ENCODE assay signal across 9 cellular contexts in the genomic region with DNA sequence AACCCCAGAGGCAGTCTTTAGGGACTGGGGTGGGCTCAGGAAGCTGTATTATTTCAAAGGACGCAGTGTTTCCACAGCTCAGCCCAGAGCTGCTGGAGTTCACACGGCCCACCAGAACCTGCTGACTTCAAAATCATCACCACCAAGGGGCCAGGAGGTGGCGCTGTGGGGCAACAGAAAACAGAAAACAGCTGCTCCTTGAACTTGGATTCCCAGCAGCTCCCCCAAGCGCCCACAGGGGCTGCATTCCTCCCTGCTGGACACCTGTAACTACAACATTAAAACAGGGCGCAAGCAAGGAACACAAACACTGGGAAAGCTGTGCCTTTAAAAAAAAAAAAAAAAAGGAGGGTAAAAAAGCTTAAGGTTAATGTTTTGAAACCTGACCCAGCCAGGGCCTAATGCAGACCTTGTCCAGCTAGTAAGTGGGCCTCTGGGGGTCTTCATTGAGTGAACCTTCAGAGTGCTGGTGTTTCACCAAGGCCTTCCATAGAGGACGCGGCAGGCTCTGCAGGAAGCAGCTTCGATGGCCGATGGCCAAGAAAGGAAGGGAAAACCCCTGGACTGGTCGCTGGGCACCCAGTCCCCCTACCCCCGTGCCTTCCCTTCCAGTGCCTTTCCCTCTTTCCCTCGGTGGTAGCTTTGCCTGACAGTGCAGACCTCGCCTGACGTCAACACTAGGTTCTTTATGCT. TPM values are rescaled to one million over a fixed set of nuclear protein-coding genes. Genes with fewer than 3 reads are reported as not detected.
DNase-seq lines count a peak whose midpoint lies in the region; ATAC-seq, FAIRE-seq and TF ChIP-seq lines count a peak whose summit lies in the region.
"Had no signal": no experiment of that assay in that cellular context is flagged by ENCODE, and none has a peak within 500 bp of the region (broad histone marks: within the 10 kb centered on the region; RNA-seq: fewer than 3 reads in every experiment).

No MANE protein-coding gene starts in this region.

- H3K36me3 ChIP-seq in colonic mucosa, result no peaks in the 10 kb centered on the region
- H3K36me3 ChIP-seq in HepG2 (replicated peaks in 1 of 2; ENCODE audit: control insufficient read depth in 1 of 2, insufficient read depth in 2 of 2, low read length in 2 of 2), result no peaks in the 10 kb centered on the region

- peak; percentile 98 for TF ChIP-seq RAD21 in HepG2 (CRISPR knock-in tag; IDR thresholded peaks at IDR 0.05)

- TF ChIP-seq CTCF in colonic mucosa (IDR thresholded peaks at IDR 0.05) (peak; percentile 78), HepG2 (CRISPR knock-in tag; IDR thresholded peaks at IDR 0.05) (peak; percentile 97)

- DNase-seq in DMS153 (lab: John Stamatoyannopoulos, UW) (peak; percentile 66), NCI-H524 treated with DMSO at 0.1 percent for 48 hours (lab: John Stamatoyannopoulos, UW) (peak; percentile 41), colonic mucosa (peak; percentile 88), HepG2 (ENCODE audit: low spot score) (peak; percentile 92)
- peak; percentile 70 to 76 for DNase-seq in activated CD4-positive, alpha-beta T cell treated with anti-CD3 and anti-CD28 coated beads for 4 hours
- peak; percentile 78 for DNase-seq in stimulated activated CD4-positive, alpha-beta T cell treated with anti-CD3 and anti-CD28 coated beads, Interleukin-4, amount 100 ng/mL, for 1 hour

- H3K9me3 ChIP-seq in colonic mucosa, result no peaks in the 10 kb centered on the region
- H3K9me3 ChIP-seq in HepG2 (ENCODE audit: low read length), result no peaks in the 10 kb centered on the region

- H3K27ac ChIP-seq in colonic mucosa (no peak overlapping the region), HepG2 (ENCODE audit: extremely low read length, insufficient read depth, low read length) (no peak overlapping the region)

- TF ChIP-seq EP300 in HepG2 (IDR thresholded peaks at IDR 0.05; ENCODE audit: low read depth in 2 of 2, low read length in 2 of 2), result 0 out of 4 replicates have a peak, but pooled peaks of 1 of the 2 experiments have one; percentile 23
- no peak for TF ChIP-seq EP300 in HepG2 (CRISPR knock-in tag; IDR thresholded peaks at IDR 0.05; ENCODE audit: borderline replicate concordance)

- H2AFZ ChIP-seq in HepG2 (ENCODE audit: low read length), result no peak overlapping the region

- TF ChIP-seq POLR2A in HepG2 (IDR thresholded peaks at IDR 0.05; ENCODE audit: insufficient read depth in 1 of 2, low read depth in 2 of 2, low read length in 2 of 2), result no peak

- POLR2A ChIA-PET in HepG2 (lab: Yijun Ruan, JAX), result interaction anchor here (0.9 to 2.1 kb wide), 5 partner anchors 38 to 262 kb away, joined by 3 to 11 read pairs (median 4); no protein-coding TSS in a partner anchor

- H3K4me1 ChIP-seq in colonic mucosa (peaks cover 5% of the 10 kb centered on the region), HepG2 (ENCODE audit: insufficient read depth, low read length) (peaks cover 11% of the 10 kb centered on the region)

- H4K20me1 ChIP-seq in HepG2 (ENCODE audit: insufficient read depth, low read length), result no peaks in the 10 kb centered on the region

- FAIRE-seq in HepG2 (lab: Jason Lieb, UNC), result peak; percentile 99
- FAIRE-seq: colon had no signal

- 8% methylated on average over 14 of the region's 14 CpGs for WGBS in HepG2 (ENCODE audit: low lambda C conversion rate)

- peak overlapping the region; percentile 42 for H3K4me2 ChIP-seq in HepG2 (ENCODE audit: low read depth, low read length)

- H3K27me3 ChIP-seq in colonic mucosa, result no peaks in the 10 kb centered on the region
- peaks cover 12 to 67% of the 10 kb centered on the region in 2 experiments; a peak in 3 of 5 replicates for H3K27me3 ChIP-seq in HepG2 (ENCODE audit: control insufficient read depth in 1 of 2, insufficient read depth in 2 of 2, low read length in 2 of 2)

- H3K4me3 ChIP-seq in colonic mucosa (no peak overlapping the region), HepG2 (replicated peaks in 1 of 3; ENCODE audit: insufficient read depth in 1 of 3, low read depth in 2 of 3, low read length in 3 of 3) (peak overlapping the region in 1 of 3 experiments; percentile 27; a peak in 2 of 6 replicates)

- intact Hi-C loops in colonic mucosa (cut with DNase I) (loop anchor here (2.0 to 10.0 kb wide), 4 partner anchors 41 to 232 kb away; no protein-coding TSS in a partner anchor), HepG2 (cut with micrococcal nuclease; ENCODE audit: unreplicated experiment) (loop anchor here (1.0 to 5.0 kb wide), 5 partner anchors 38 to 261 kb away; no protein-coding TSS in a partner anchor)

- peak; percentile 63 for ATAC-seq in HG03196 (IDR thresholded peaks at IDR 0.05; ENCODE audit: unreplicated experiment)
- peak; percentile 93 for ATAC-seq in HepG2
- ATAC-seq in HG02870 (IDR thresholded peaks at IDR 0.05; ENCODE audit: unreplicated experiment), result no peak

- in situ Hi-C loops in HepG2 (cut with HindIII; ENCODE audit: extremely low pct_ligation_motif_present, low pct_unique_long_range_greater_than_20kb), result loop anchor here (5.0 kb wide), 1 partner anchor 59 kb away; no protein-coding TSS in a partner anchor

- H3K9ac ChIP-seq in colonic mucosa (ENCODE audit: low read depth in 2 of 2, low read length in 2 of 2) (no peak overlapping the region), HepG2 (ENCODE audit: insufficient read depth, low read depth, low read length) (no peak overlapping the region)

- BruUV-seq in HepG2 (replicated peaks; lab: Mats Ljungman, UMichigan), result no TSS peak

- CTCF ChIA-PET in HepG2 (lab: Yijun Ruan, JAX; ENCODE audit: low intra/inter-chr PET ratio, low total read pairs), result interaction anchor here (0.7 to 6.2 kb wide), 8 partner anchors 10 to 391 kb away, joined by 3 to 109 read pairs (median 8); no protein-coding TSS in a partner anchor

- no peaks in the 10 kb centered on the region for H3K79me2 ChIP-seq in HepG2 (ENCODE audit: insufficient read depth, low read length)

TF ChIP-seq in HepG2, 621 proteins besides CTCF, POLR2A, EP300 and RAD21 (continues in another document):
- TF ChIP-seq, protein P1, sequence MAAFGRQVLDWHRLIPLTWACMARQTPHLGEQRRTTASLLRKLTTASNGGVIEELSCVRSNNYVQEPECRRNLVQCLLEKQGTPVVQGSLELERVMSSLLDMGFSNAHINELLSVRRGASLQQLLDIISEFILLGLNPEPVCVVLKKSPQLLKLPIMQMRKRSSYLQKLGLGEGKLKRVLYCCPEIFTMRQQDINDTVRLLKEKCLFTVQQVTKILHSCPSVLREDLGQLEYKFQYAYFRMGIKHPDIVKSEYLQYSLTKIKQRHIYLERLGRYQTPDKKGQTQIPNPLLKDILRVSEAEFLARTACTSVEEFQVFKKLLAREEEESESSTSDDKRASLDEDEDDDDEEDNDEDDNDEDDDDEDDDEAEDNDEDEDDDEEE (CRISPR knock-in tag; IDR thresholded peaks at IDR 0.05), result 0 out of 2 replicates have a peak, but pooled peaks have one; percentile 27

RNA-seq across cellular contexts. Expression of gene MLPH, which starts 25.9 kb away (rescaled TPM):
- total RNA-seq in colonic mucosa (100 to 1,000 TPM in 1 of 2 donors, 10 to 100 TPM in 1; 87.9 to 111 TPM), HepG2 (2016; rRNA removed; fragmentation: Illumina TruSeq; extraction: Trizol) (not detected in 2 replicates)
- not detected in 2 replicates for total RNA-seq in HepG2 (2016; cell fraction: cytosol; rRNA removed; fragmentation: Illumina TruSeq; extraction: Trizol; ENCODE audit: low read depth)
- total RNA-seq in HepG2 (2016; cell fraction: insoluble cytoplasmic fraction; rRNA removed; fragmentation: Illumina TruSeq; extraction: Trizol), result not detected in 2 replicates
- not detected in 2 replicates for total RNA-seq in HepG2 (2016; cell fraction: membrane; rRNA removed; fragmentation: Illumina TruSeq; extraction: Trizol)
- not detected in 2 replicates for total RNA-seq in HepG2 (2016; cell fraction: nucleus; rRNA removed; fragmentation: Illumina TruSeq; extraction: Trizol)
- polyA plus RNA-seq in HepG2 (2011; rRNA removed), result 0.12 and 0.27 TPM in 2 replicates
- 0.10 TPM in 1 of 2 replicates, not detected in the other for polyA plus RNA-seq in HepG2 (2011; cell fraction: cytosol; rRNA removed)
- polyA plus RNA-seq in HepG2 (2011; cell fraction: nucleus; rRNA removed), result 0.88 and 1.00 TPM in 2 replicates
- 0.17 and 0.28 TPM in 2 replicates for polyA plus RNA-seq in HepG2 (2012)
- not detected in 2 replicates for polyA plus RNA-seq in HepG2 (2016; cell fraction: cytosol; fragmentation: Illumina TruSeq; extraction: Trizol; ENCODE audit: low read depth)
- not detected in 2 replicates for polyA plus RNA-seq in HepG2 (2016; cell fraction: insoluble cytoplasmic fraction; fragmentation: Illumina TruSeq; extraction: Trizol; ENCODE audit: low read depth)
- polyA plus RNA-seq in HepG2 (2016; cell fraction: membrane; fragmentation: Illumina TruSeq; extraction: Trizol; ENCODE audit: low read depth), result not detected in 2 replicates
- polyA plus RNA-seq in HepG2 (2016; cell fraction: nucleus; fragmentation: Illumina TruSeq; extraction: Trizol; ENCODE audit: insufficient read depth, low read depth), result not detected in 2 replicates
- 1.0 TPM in 1 of 2 replicates, not detected in the other for polyA minus RNA-seq in HepG2 (2011; rRNA and poly(A)+ RNA removed; ENCODE audit: low replicate concordance)
- polyA minus RNA-seq in HepG2 (2011; cell fraction: cytosol; rRNA and poly(A)+ RNA removed), result not detected in 2 replicates
- not detected in 2 replicates for polyA minus RNA-seq in HepG2 (2011; cell fraction: nucleus; rRNA and poly(A)+ RNA removed)

RNA-seq across cellular contexts. Expression of gene PRLH, which starts 53.5 kb away (rescaled TPM):
- total RNA-seq in colonic mucosa (not detected), HepG2 (2016; rRNA removed; fragmentation: Illumina TruSeq; extraction: Trizol) (not detected in 2 replicates)
- not detected in 2 replicates for total RNA-seq in HepG2 (2016; cell fraction: cytosol; rRNA removed; fragmentation: Illumina TruSeq; extraction: Trizol; ENCODE audit: low read depth)
- total RNA-seq in HepG2 (2016; cell fraction: insoluble cytoplasmic fraction; rRNA removed; fragmentation: Illumina TruSeq; extraction: Trizol), result not detected in 2 replicates
- total RNA-seq in HepG2 (2016; cell fraction: membrane; rRNA removed; fragmentation: Illumina TruSeq; extraction: Trizol), result not detected in 2 replicates
- not detected in 2 replicates for total RNA-seq in HepG2 (2016; cell fraction: nucleus; rRNA removed; fragmentation: Illumina TruSeq; extraction: Trizol)
- polyA plus RNA-seq in HepG2 (2011; rRNA removed), result not detected in 2 replicates
- not detected in 2 replicates for polyA plus RNA-seq in HepG2 (2011; cell fraction: cytosol; rRNA removed)
- not detected in 2 replicates for polyA plus RNA-seq in HepG2 (2011; cell fraction: nucleus; rRNA removed)
- not detected in 2 replicates for polyA plus RNA-seq in HepG2 (2012)
- not detected in 2 replicates for polyA plus RNA-seq in HepG2 (2016; cell fraction: cytosol; fragmentation: Illumina TruSeq; extraction: Trizol; ENCODE audit: low read depth)
- polyA plus RNA-seq in HepG2 (2016; cell fraction: insoluble cytoplasmic fraction; fragmentation: Illumina TruSeq; extraction: Trizol; ENCODE audit: low read depth), result not detected in 2 replicates
- not detected in 2 replicates for polyA plus RNA-seq in HepG2 (2016; cell fraction: membrane; fragmentation: Illumina TruSeq; extraction: Trizol; ENCODE audit: low read depth)
- polyA plus RNA-seq in HepG2 (2016; cell fraction: nucleus; fragmentation: Illumina TruSeq; extraction: Trizol; ENCODE audit: insufficient read depth, low read depth), result not detected in 2 replicates
- polyA minus RNA-seq in HepG2 (2011; rRNA and poly(A)+ RNA removed; ENCODE audit: low replicate concordance), result not detected in 2 replicates
- polyA minus RNA-seq in HepG2 (2011; cell fraction: cytosol; rRNA and poly(A)+ RNA removed), result not detected in 2 replicates
- not detected in 2 replicates for polyA minus RNA-seq in HepG2 (2011; cell fraction: nucleus; rRNA and poly(A)+ RNA removed)

Comparison
In these comparisons a context has a peak if more than half of its experiments do, and no peak if none do; other contexts are left out.
1. DNase-seq: peak in every context shown above with its lines; median percentile 92 in HepG2; 88 in colonic mucosa; 78 in stimulated activated CD4-positive, alpha-beta T cell treated with anti-CD3 and anti-CD28 coated beads, Interleukin-4, amount 100 ng/mL, for 1 hour; 73 in activated CD4-positive, alpha-beta T cell treated with anti-CD3 and anti-CD28 coated beads for 4 hours; 66 in DMS153; 41 in NCI-H524 treated with DMSO at 0.1 percent for 48 hours.
2. RNA of gene MLPH, which starts 25.9 kb away (total RNA-seq): 87.9 to 111 TPM in colonic mucosa; not detected in HepG2; every median in the first group is over 10 times any median in the second.